ENCODE assay signal across 8 cellular contexts in the genomic region with DNA sequence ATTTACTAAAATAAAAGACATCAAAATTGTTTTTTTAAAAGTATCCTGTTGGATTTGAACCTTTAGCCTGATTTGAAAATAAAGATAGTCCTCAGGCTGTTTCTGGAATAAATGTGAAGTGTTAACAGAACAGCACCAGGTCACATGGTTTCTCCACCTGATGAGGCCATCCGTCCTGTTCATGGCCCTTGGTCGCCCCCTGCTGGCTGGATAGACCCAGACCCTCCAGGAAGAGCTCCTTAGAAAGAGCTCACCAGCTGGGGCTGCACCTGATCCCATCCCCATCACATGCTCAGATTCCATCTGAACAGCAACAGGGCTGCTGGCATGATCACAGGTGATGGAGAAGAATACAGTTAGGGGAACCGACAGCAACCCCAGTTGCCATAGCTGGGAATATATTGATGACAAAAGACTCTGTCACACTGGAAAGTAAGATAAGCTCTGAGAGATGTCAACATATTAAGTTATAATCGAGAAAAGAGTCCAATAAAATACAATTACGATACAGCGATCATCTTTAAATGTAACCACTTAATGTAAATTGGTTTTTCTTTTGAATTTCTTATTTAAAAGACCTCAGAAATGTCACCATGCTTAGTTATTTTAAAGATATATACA. TPM values are rescaled to one million over a fixed set of nuclear protein-coding genes. Genes with fewer than 3 reads are reported as not detected.
DNase-seq lines count a peak whose midpoint lies in the region; ATAC-seq and TF ChIP-seq lines count a peak whose summit lies in the region.

No MANE protein-coding gene starts in this region.

- peak; percentile 100 for ATAC-seq in CD4-positive, alpha-beta T cell (ENCODE audit: poor library complexity)
- ATAC-seq in GM19351 (IDR thresholded peaks at IDR 0.05; ENCODE audit: unreplicated experiment): peak; percentile 100
- peak; percentile 100 for ATAC-seq in HG03432 (IDR thresholded peaks at IDR 0.05; ENCODE audit: unreplicated experiment)
- peak; percentile 98 to 100 (median 98) for ATAC-seq in right lobe of liver

- H3K4me3 Mint-ChIP-seq in CD4-positive, alpha-beta T cell: no peak overlapping the region
- no peak overlapping the region for H3K4me3 Mint-ChIP-seq in activated CD4-positive, alpha-beta T cell treated with anti-CD3 and anti-CD28 coated beads, Interleukin-2, amount 10 ng/mL, durations not matched to agents 7 days and 5 days

- no peaks in the 10 kb centered on the region for H3K4me1 ChIP-seq in right lobe of liver

- intact Hi-C loops in CD4-positive, alpha-beta T cell (cut with DNase I, micrococcal nuclease): loop anchor here (5.0 to 10.0 kb wide), 2 partner anchors 223 to 226 kb away; a partner anchor contains a TSS
- intact Hi-C loops in right lobe of liver (cut with DNase I): no loop called here

- H3K4me3 ChIP-seq in coronary artery (no peak overlapping the region), right lobe of liver (no peak overlapping the region)

- no peaks in the 10 kb centered on the region for H3K9me3 ChIP-seq in CD4-positive, alpha-beta T cell (ENCODE audit: control insufficient read depth, low read length)
- H3K9me3 ChIP-seq in right lobe of liver: no peaks in the 10 kb centered on the region

- POLR2A ChIA-PET in CD4-positive, alpha-beta T cell (lab: Charles Lee): interaction anchor here (0.7 to 1.2 kb wide), 3 partner anchors 27 to 391 kb away, joined by 4 to 6 read pairs (median 4); no protein-coding TSS in a partner anchor
- POLR2A ChIA-PET in activated CD4-positive, alpha-beta T cell treated with anti-CD3 and anti-CD28 coated beads, Interleukin-2, amount 10 ng/mL, durations not matched to agents 7 days and 5 days (lab: Charles Lee): interaction anchor here (1.0 kb wide), 1 partner anchor 226 kb away, joined by 5 read pairs; a partner anchor contains a TSS

- CTCF ChIA-PET in CD4-positive, alpha-beta T cell (lab: Charles Lee): interaction anchor here (0.7 to 1.1 kb wide), 8 partner anchors 9 to 391 kb away, joined by 3 to 7 read pairs (median 4); no protein-coding TSS in a partner anchor
- CTCF ChIA-PET in activated CD4-positive, alpha-beta T cell treated with anti-CD3 and anti-CD28 coated beads, Interleukin-2, amount 10 ng/mL, durations not matched to agents 7 days and 5 days (lab: Charles Lee): interaction anchor here (0.6 to 1.5 kb wide), 5 partner anchors 12 to 226 kb away, joined by 3 to 8 read pairs (median 5); a partner anchor contains a TSS

- no peaks in the 10 kb centered on the region for H3K9me3 Mint-ChIP-seq in CD4-positive, alpha-beta T cell
- no peaks in the 10 kb centered on the region for H3K9me3 Mint-ChIP-seq in activated CD4-positive, alpha-beta T cell treated with anti-CD3 and anti-CD28 coated beads, Interleukin-2, amount 10 ng/mL, durations not matched to agents 7 days and 5 days

- 30% methylated on average over 6 of the region's 6 CpGs for WGBS in right lobe of liver (ENCODE audit: insufficient coverage, low coverage, low lambda C conversion rate, missing lambda C conversion rate)

- H3K27me3 Mint-ChIP-seq in CD4-positive, alpha-beta T cell: peaks cover 11% of the 10 kb centered on the region
- H3K27me3 Mint-ChIP-seq in activated CD4-positive, alpha-beta T cell treated with anti-CD3 and anti-CD28 coated beads, Interleukin-2, amount 10 ng/mL, durations not matched to agents 7 days and 5 days: peaks cover 2% of the 10 kb centered on the region

- H3K27ac Mint-ChIP-seq in CD4-positive, alpha-beta T cell: no peak overlapping the region
- H3K27ac Mint-ChIP-seq in activated CD4-positive, alpha-beta T cell treated with anti-CD3 and anti-CD28 coated beads, Interleukin-2, amount 10 ng/mL, durations not matched to agents 7 days and 5 days: no peak overlapping the region

- peak; percentile 77 to 93 (median 82) for DNase-seq in CD4-positive, alpha-beta T cell
- DNase-seq in NCI-H510A (lab: John Stamatoyannopoulos, UW) (peak; percentile 43), coronary artery (ENCODE audit: low spot score) (no peak), right lobe of liver (peak; percentile 81 to 85 (median 84))
- peak; percentile 91 for DNase-seq in activated CD4-positive, alpha-beta T cell treated with anti-CD3 and anti-CD28 coated beads, Interleukin-2, amount 10 ng/mL, durations not matched to agents 7 days and 5 days
- DNase-seq in stimulated activated CD8-positive, alpha-beta memory T cell treated with anti-CD3 and anti-CD28 coated beads, Interleukin-12 subunit alpha, Interleukin-12 subunit beta, amount 100 ng/mL, for 24 hours (ENCODE audit: extremely low read depth): peak; percentile 72

- TF ChIP-seq CTCF in CD4-positive, alpha-beta T cell (IDR thresholded peaks at IDR 0.05): peak; percentile 87
- TF ChIP-seq CTCF in coronary artery (IDR thresholded peaks at IDR 0.05) (peak; percentile 55), right lobe of liver (IDR thresholded peaks at IDR 0.05) (peak; percentile 65 to 83 (median 80))

- H3K27ac ChIP-seq in CD4-positive, alpha-beta T cell (ENCODE audit: low read depth, low read length): no peak overlapping the region
- no peak overlapping the region for H3K27ac ChIP-seq in coronary artery
- H3K27ac ChIP-seq in right lobe of liver: no peak overlapping the region

- TF ChIP-seq POLR2A in right lobe of liver (IDR thresholded peaks at IDR 0.05): no peak

- no peaks in the 10 kb centered on the region for H3K27me3 ChIP-seq in CD4-positive, alpha-beta T cell (ENCODE audit: control insufficient read depth, insufficient read depth, low read length)
- no peaks in the 10 kb centered on the region for H3K27me3 ChIP-seq in right lobe of liver

- no peaks in the 10 kb centered on the region for H3K36me3 Mint-ChIP-seq in CD4-positive, alpha-beta T cell (ENCODE audit: low read depth)
- H3K36me3 Mint-ChIP-seq in activated CD4-positive, alpha-beta T cell treated with anti-CD3 and anti-CD28 coated beads, Interleukin-2, amount 10 ng/mL, durations not matched to agents 7 days and 5 days (ENCODE audit: low read depth): no peaks in the 10 kb centered on the region

- H3K36me3 ChIP-seq in right lobe of liver: no peaks in the 10 kb centered on the region

- H3K4me1 Mint-ChIP-seq in CD4-positive, alpha-beta T cell (ENCODE audit: low read depth): no peaks in the 10 kb centered on the region
- no peaks in the 10 kb centered on the region for H3K4me1 Mint-ChIP-seq in activated CD4-positive, alpha-beta T cell treated with anti-CD3 and anti-CD28 coated beads, Interleukin-2, amount 10 ng/mL, durations not matched to agents 7 days and 5 days

RNA-seq across cellular contexts. Expression of a gene that starts 4.8 kb away (rescaled TPM):
- not detected for total RNA-seq in CD4-positive, alpha-beta T cell
- total RNA-seq in activated CD4-positive, alpha-beta T cell treated with anti-CD3 and anti-CD28 coated beads, Interleukin-2, amount 10 ng/mL, durations not matched to agents 7 days and 5 days: not detected
- not detected for total RNA-seq in right lobe of liver

RNA-seq across cellular contexts. Expression of a gene that starts 18.4 kb away (rescaled TPM):
- total RNA-seq in CD4-positive, alpha-beta T cell: not detected
- total RNA-seq in activated CD4-positive, alpha-beta T cell treated with anti-CD3 and anti-CD28 coated beads, Interleukin-2, amount 10 ng/mL, durations not matched to agents 7 days and 5 days: not detected
- not detected for total RNA-seq in right lobe of liver

RNA-seq across cellular contexts. Expression of a gene that starts 41.7 kb away (rescaled TPM):
- not detected for total RNA-seq in CD4-positive, alpha-beta T cell
- not detected for total RNA-seq in activated CD4-positive, alpha-beta T cell treated with anti-CD3 and anti-CD28 coated beads, Interleukin-2, amount 10 ng/mL, durations not matched to agents 7 days and 5 days
- total RNA-seq in right lobe of liver: not detected

RNA-seq across cellular contexts. Expression of a gene that starts 55.4 kb away (rescaled TPM):
- total RNA-seq in CD4-positive, alpha-beta T cell: 1 to 10 TPM in 1 of 2 experiments, under 1 TPM in 1; 0.95 to 1.2 TPM
- 1 to 10 TPM; 1.4 to 1.8 TPM for total RNA-seq in activated CD4-positive, alpha-beta T cell treated with anti-CD3 and anti-CD28 coated beads, Interleukin-2, amount 10 ng/mL, durations not matched to agents 7 days and 5 days
- total RNA-seq in right lobe of liver: 1 to 10 TPM; 2.1 to 4.5 (median 3.5) TPM

RNA-seq across cellular contexts. Expression of a gene that starts 58.2 kb away (rescaled TPM):
- total RNA-seq in CD4-positive, alpha-beta T cell: not detected
- not detected for total RNA-seq in activated CD4-positive, alpha-beta T cell treated with anti-CD3 and anti-CD28 coated beads, Interleukin-2, amount 10 ng/mL, durations not matched to agents 7 days and 5 days
- not detected for total RNA-seq in right lobe of liver

Comparison
In these comparisons a context has a peak if more than half of its experiments do, and no peak if none do; other contexts are left out.
1. intact Hi-C loops: an anchor here in CD4-positive, alpha-beta T cell (5.0 to 10.0 kb wide); none called in right lobe of liver.